ENCODE assay signal across 20 cellular contexts in genomic region chr19:42567567-42567966, GRCh38. TPM values are rescaled to one million over a fixed set of nuclear protein-coding genes. Genes with fewer than 3 reads are reported as not detected.
"Had no signal": no experiment of that assay in that cellular context is flagged by ENCODE, and none has a peak within 500 bp of the region (broad histone marks: within the 10 kb centered on the region; RNA-seq: fewer than 3 reads in every experiment).

No MANE protein-coding gene starts in this region.

- DNase-seq: activated CD8-positive, alpha-beta memory T cell treated with anti-CD3 and anti-CD28 coated beads for 24 hours; activated effector memory CD4-positive, alpha-beta T cell treated with Interleukin-2 at 50 U/mL for 16 hours; colonic mucosa; dorsolateral prefrontal cortex; islet precursor cell; left ventricle myocardium inferior; testis had no signal

- H3K36me3 Mint-ChIP-seq: activated naive CD8-positive, alpha-beta T cell treated with anti-CD3 and anti-CD28 coated beads for 36 hours had no signal

- H3K4me3 Mint-ChIP-seq: activated naive CD4-positive, alpha-beta T cell treated with anti-CD3 and anti-CD28 coated beads for 36 hours; activated naive CD8-positive, alpha-beta T cell treated with anti-CD3 and anti-CD28 coated beads for 36 hours; effector memory CD8-positive, alpha-beta T cell; nephron progenitor cell had no signal

- H3K9me3 ChIP-seq: adrenal gland, body of pancreas, colonic mucosa, gastrocnemius medialis, left ventricle myocardium inferior, psoas muscle, testis had no signal

- H3K9me3 Mint-ChIP-seq: activated naive CD4-positive, alpha-beta T cell treated with anti-CD3 and anti-CD28 coated beads for 36 hours; activated naive CD8-positive, alpha-beta T cell treated with anti-CD3 and anti-CD28 coated beads for 36 hours; effector memory CD8-positive, alpha-beta T cell; nephron progenitor cell had no signal

- H3K4me3 ChIP-seq: adrenal gland, body of pancreas, colonic mucosa, dorsolateral prefrontal cortex, hepatocyte, left ventricle myocardium inferior, psoas muscle, smooth muscle cell, testis had no signal

- H3K27ac Mint-ChIP-seq: activated naive CD4-positive, alpha-beta T cell treated with anti-CD3 and anti-CD28 coated beads for 36 hours; activated naive CD8-positive, alpha-beta T cell treated with anti-CD3 and anti-CD28 coated beads for 36 hours; effector memory CD8-positive, alpha-beta T cell; nephron progenitor cell had no signal

- H3K4me2 ChIP-seq: hepatocyte, smooth muscle cell had no signal

- H3K27ac ChIP-seq: body of pancreas, colonic mucosa, dorsolateral prefrontal cortex, gastrocnemius medialis, hepatocyte, left ventricle myocardium inferior, parathyroid adenoma, psoas muscle, testis had no signal

- H3K27me3 ChIP-seq: adrenal gland, body of pancreas, colonic mucosa, dorsolateral prefrontal cortex, gastrocnemius medialis, hepatocyte, testis had no signal

- H3K4me1 ChIP-seq: body of pancreas, colonic mucosa, parathyroid adenoma, testis had no signal

- H3K36me3 ChIP-seq: adrenal gland, colonic mucosa, gastrocnemius medialis, left ventricle myocardium inferior had no signal

- H3K9ac ChIP-seq: parathyroid adenoma had no signal

- H3K4me1 Mint-ChIP-seq: activated naive CD8-positive, alpha-beta T cell treated with anti-CD3 and anti-CD28 coated beads for 36 hours; nephron progenitor cell had no signal

RNA-seq across cellular contexts. Expression of gene CEACAM8, which starts 27.2 kb away (rescaled TPM):
- total RNA-seq: activated naive CD4-positive, alpha-beta T cell treated with anti-CD3 and anti-CD28 coated beads for 36 hours; activated naive CD8-positive, alpha-beta T cell treated with anti-CD3 and anti-CD28 coated beads for 36 hours; adrenal gland; body of pancreas; gastrocnemius medialis; hepatocyte; left ventricle myocardium inferior; lung microvascular endothelial cell; mucosa of gallbladder; smooth muscle cell had no signal
